8 cellular contexts compared by ENCODE assay signal in genomic region chr11:62680825-62681240, GRCh38. TPM values are rescaled to one million over a fixed set of nuclear protein-coding genes. Genes with fewer than 3 reads are reported as not detected.
DNase-seq lines count a peak whose midpoint lies in the region; ATAC-seq and TF ChIP-seq lines count a peak whose summit lies in the region.

No MANE protein-coding gene starts in this region.

- no peak overlapping the region for H3K27ac ChIP-seq in MM.1S (ENCODE audit: low read length)
- H3K27ac ChIP-seq in lung (ENCODE audit: low read depth in 1 of 2, low read length in 1 of 2), result peak overlapping the region in 1 of 2 donors; percentile 7

- H3K27me3 ChIP-seq in MM.1S (replicated peaks; ENCODE audit: insufficient read depth, low read length) (no peaks in the 10 kb centered on the region), lung (ENCODE audit: control insufficient read depth, insufficient read depth) (no peaks in the 10 kb centered on the region)

- H3K4me3 ChIP-seq in MM.1S (ENCODE audit: low read length), result no peak overlapping the region
- no peak overlapping the region for H3K4me3 ChIP-seq in lung

- no peaks in the 10 kb centered on the region; the same call in 1 of the 2 replicates for H3K36me3 ChIP-seq in MM.1S (replicated peaks; ENCODE audit: insufficient read depth, low read length)
- H3K36me3 ChIP-seq in lung (ENCODE audit: control insufficient read depth in 2 of 2, insufficient read depth in 2 of 2, low read length in 2 of 2), result peaks cover 4 to 13% of the 10 kb centered on the region in 2 donors

- TF ChIP-seq CTCF in Calu3 (IDR thresholded peaks at IDR 0.05; ENCODE audit: unreplicated experiment) (peak; percentile 41), MM.1S (IDR thresholded peaks at IDR 0.05; ENCODE audit: low read length) (peak; percentile 71), lung (IDR thresholded peaks at IDR 0.05; ENCODE audit: control extremely low read depth, extremely low read depth) (peak; percentile 56)

- H3K4me1 Mint-ChIP-seq in Calu3 (ENCODE audit: low read depth, unreplicated experiment), result peaks cover 24% of the 10 kb centered on the region
- peaks cover 29% of the 10 kb centered on the region for H3K4me1 Mint-ChIP-seq in central memory CD8-positive, alpha-beta T cell

- DNase-seq in Calu3, result peak; percentile 64
- DNase-seq in MM.1S, result peak; percentile 77
- DNase-seq in SKM-1 (lab: John Stamatoyannopoulos, UW; ENCODE audit: unreplicated experiment), result peak; percentile 65
- no peak for DNase-seq in central memory CD8-positive, alpha-beta T cell (ENCODE audit: low spot score in 2 of 2)
- peak; percentile 51 for DNase-seq in lung (ENCODE audit: low spot score)

- no peak overlapping the region for H3K9ac ChIP-seq in MM.1S (ENCODE audit: low read length)

- CTCF ChIA-PET in Calu3 (lab: Charles Lee), result interaction anchor here (0.7 to 1.9 kb wide), 6 partner anchors 9 to 107 kb away, joined by 3 to 8 read pairs (median 4); partner anchors contain the start of genes HNRNPUL2, LBHD1, LRRN4CL and TMEM179B

- BruUV-seq in Calu3 (replicated peaks; lab: Mats Ljungman, UMichigan), result no TSS peak

- H3K4me3 Mint-ChIP-seq in Calu3 (ENCODE audit: low read depth, unreplicated experiment), result peak overlapping the region; percentile 32
- H3K4me3 Mint-ChIP-seq in central memory CD8-positive, alpha-beta T cell, result peak overlapping the region; percentile 58

- H3K9me3 ChIP-seq in MM.1S (replicated peaks; ENCODE audit: insufficient read depth, low read length) (no peaks in the 10 kb centered on the region), lung (ENCODE audit: control insufficient read depth in 2 of 2, insufficient read depth in 1 of 2, low read length in 1 of 2) (no peaks in the 10 kb centered on the region)

- H3K27me3 Mint-ChIP-seq in Calu3 (ENCODE audit: unreplicated experiment), result no peaks in the 10 kb centered on the region
- no peaks in the 10 kb centered on the region for H3K27me3 Mint-ChIP-seq in central memory CD8-positive, alpha-beta T cell

- no peaks in the 10 kb centered on the region for H4K20me1 ChIP-seq in MM.1S (ENCODE audit: insufficient read depth, low read length)

- no peaks in the 10 kb centered on the region for H3K9me2 ChIP-seq in MM.1S (replicated peaks; ENCODE audit: insufficient read depth, low read length)

- peak overlapping the region; percentile 56 for H3K27ac Mint-ChIP-seq in Calu3 (ENCODE audit: unreplicated experiment)
- H3K27ac Mint-ChIP-seq in central memory CD8-positive, alpha-beta T cell (ENCODE audit: low read depth), result peak overlapping the region; percentile 72

- H3K4me1 ChIP-seq in MM.1S (ENCODE audit: low read length) (peaks cover 10% of the 10 kb centered on the region; the same call in 1 of the 2 replicates), lung (ENCODE audit: control insufficient read depth in 2 of 2, insufficient read depth in 2 of 2, low read length in 2 of 2) (peaks cover 3 to 6% of the 10 kb centered on the region in 2 donors)

- H3F3A ChIP-seq in MM.1S (ENCODE audit: insufficient read depth, low read length), result peaks cover 10% of the 10 kb centered on the region; the same call in 1 of the 2 replicates

- H2AFZ ChIP-seq in MM.1S (ENCODE audit: low read length), result peak overlapping the region; percentile 52

- peaks cover 28% of the 10 kb centered on the region for H3K79me2 ChIP-seq in MM.1S (ENCODE audit: low read length)

- no peaks in the 10 kb centered on the region for H3K9me3 Mint-ChIP-seq in Calu3 (ENCODE audit: low read depth, unreplicated experiment)
- H3K9me3 Mint-ChIP-seq in central memory CD8-positive, alpha-beta T cell, result no peaks in the 10 kb centered on the region

- peaks cover 41% of the 10 kb centered on the region for H3K36me3 Mint-ChIP-seq in Calu3 (ENCODE audit: insufficient read depth, unreplicated experiment)
- peaks cover 16% of the 10 kb centered on the region for H3K36me3 Mint-ChIP-seq in central memory CD8-positive, alpha-beta T cell (ENCODE audit: insufficient read depth)

- peak overlapping the region; percentile 17; the same call in 1 of the 2 replicates for H3K4me2 ChIP-seq in MM.1S (ENCODE audit: low read depth, low read length)

- intact Hi-C loops in Calu3 (cut with micrococcal nuclease; ENCODE audit: unreplicated experiment), result no loop called here

- WGBS in lung, 2 donors, result 49 to 60% methylated on average over 4 of the region's 4 CpGs

- ATAC-seq in GM19351 (IDR thresholded peaks at IDR 0.05; ENCODE audit: unreplicated experiment), result peak; percentile 70
- peak; percentile 50 for ATAC-seq in central memory CD8-positive, alpha-beta T cell (replicated peaks; ENCODE audit: extremely low read depth, poor library complexity, severe bottlenecking)
- peak; percentile 36 for ATAC-seq in lung (ENCODE audit: insufficient read depth, low FRiP score)
- ATAC-seq in GM19023 (IDR thresholded peaks at IDR 0.05; ENCODE audit: unreplicated experiment), result no peak
- ATAC-seq in HG03039 (IDR thresholded peaks at IDR 0.05; ENCODE audit: unreplicated experiment), result no peak

RNA-seq across cellular contexts. Expression of gene UBXN1, which starts 2.0 kb away (rescaled TPM):
- total RNA-seq in Calu3 (2022) (91.9 and 98.7 TPM in 2 replicates), lung (10 to 100 TPM; 54.8 to 80.2 TPM)
- polyA plus RNA-seq in lung, result 100 to 1,000 TPM; 149 to 168 TPM

RNA-seq across cellular contexts. Expression of gene LRRN4CL, which starts 8.5 kb away (rescaled TPM):
- total RNA-seq in Calu3 (2022) (0.71 and 1.5 TPM in 2 replicates), lung (1 to 10 TPM in 1 of 2 donors, under 1 TPM in 1; 0.57 to 2.6 TPM)
- polyA plus RNA-seq in lung, result 1 to 10 TPM in 1 of 2 donors, under 1 TPM in 1; 0.46 to 1.9 TPM

RNA-seq across cellular contexts. Expression of gene LBHD1, which starts 8.8 kb away (rescaled TPM):
- total RNA-seq in Calu3 (2022), result 16.4 and 21.3 TPM in 2 replicates
- 1 to 10 TPM; 4.4 to 8.9 TPM for total RNA-seq in lung
- 1 to 10 TPM; 4.4 to 5.7 TPM for polyA plus RNA-seq in lung

RNA-seq across cellular contexts. Expression of gene UQCC3, which starts 9.4 kb away (rescaled TPM):
- total RNA-seq in Calu3 (2022) (10.4 and 11.4 TPM in 2 replicates), lung (10 to 100 TPM in 1 of 2 donors, 1 to 10 TPM in 1; 8.6 to 10.4 TPM)
- 10 to 100 TPM in 1 of 2 donors, 1 to 10 TPM in 1; 8.7 to 20.1 TPM for polyA plus RNA-seq in lung

RNA-seq across cellular contexts. Expression of gene CSKMT, which starts 15.7 kb away (rescaled TPM):
- 17.7 and 23.1 TPM in 2 replicates for total RNA-seq in Calu3 (2022)
- 10 to 100 TPM in 1 of 2 donors, 1 to 10 TPM in 1; 5.3 to 19.8 TPM for total RNA-seq in lung
- 10 to 100 TPM; 11.0 to 37.1 TPM for polyA plus RNA-seq in lung

Comparison
In these comparisons a context has a peak if more than half of its experiments do, and no peak if none do; other contexts are left out.
1. DNase-seq: peak in Calu3 (single experiment), MM.1S (single experiment), SKM-1 (single experiment) and lung (single experiment); none in central memory CD8-positive, alpha-beta T cell (0 of 2).
2. ATAC-seq: peak in GM19351 (single experiment), central memory CD8-positive, alpha-beta T cell (single experiment) and lung (single experiment); none in GM19023 (single experiment) and HG03039 (single experiment).
3. Peak in every context shown above with its lines, with median percentiles within 50 percentile points of each other: CTCF ChIP-seq.